1 cellular context compared by ENCODE assay signal in the genomic region with DNA sequence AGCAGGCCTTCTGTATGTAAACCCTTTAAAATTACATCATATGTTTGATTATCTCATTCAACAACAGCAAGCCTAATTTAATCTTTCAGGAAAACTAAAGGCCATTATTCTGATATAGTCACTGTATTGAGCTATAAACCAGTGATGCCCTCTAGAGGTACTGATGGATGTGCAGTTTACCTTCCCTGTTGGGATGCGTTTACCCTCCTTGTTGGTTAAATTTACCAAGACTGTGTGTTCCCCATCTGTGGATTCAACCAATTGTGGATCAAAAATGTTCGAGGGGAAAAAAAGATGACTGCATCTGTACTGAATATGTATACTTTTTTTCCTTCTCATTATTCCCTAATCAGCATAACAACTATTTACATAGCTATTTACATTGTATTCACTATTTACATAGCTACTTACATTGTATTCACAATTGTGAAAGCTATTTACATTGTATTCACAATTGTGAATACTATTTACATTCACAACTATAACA.
TF ChIP-seq lines count a peak whose summit lies in the region.

No MANE protein-coding gene starts in this region.

TF ChIP-seq in HepG2, 621 proteins besides CTCF, POLR2A, EP300 and RAD21 (continued from another document):
- TF ChIP-seq, protein P1, sequence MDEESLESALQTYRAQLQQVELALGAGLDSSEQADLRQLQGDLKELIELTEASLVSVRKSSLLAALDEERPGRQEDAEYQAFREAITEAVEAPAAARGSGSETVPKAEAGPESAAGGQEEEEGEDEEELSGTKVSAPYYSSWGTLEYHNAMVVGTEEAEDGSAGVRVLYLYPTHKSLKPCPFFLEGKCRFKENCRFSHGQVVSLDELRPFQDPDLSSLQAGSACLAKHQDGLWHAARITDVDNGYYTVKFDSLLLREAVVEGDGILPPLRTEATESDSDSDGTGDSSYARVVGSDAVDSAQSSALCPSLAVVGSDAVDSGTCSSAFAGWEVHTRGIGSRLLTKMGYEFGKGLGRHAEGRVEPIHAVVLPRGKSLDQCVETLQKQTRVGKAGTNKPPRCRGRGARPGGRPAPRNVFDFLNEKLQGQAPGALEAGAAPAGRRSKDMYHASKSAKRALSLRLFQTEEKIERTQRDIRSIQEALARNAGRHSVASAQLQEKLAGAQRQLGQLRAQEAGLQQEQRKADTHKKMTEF (CRISPR knock-in tag; IDR thresholded peaks at IDR 0.05) = peak; percentile 22; the same call in 1 of the 2 replicates
- peak in 1 of 2 experiments; percentile 14; a peak in 1 of 4 replicates for TF ChIP-seq NR2F1 (CRISPR knock-in tag; IDR thresholded peaks at IDR 0.05)
- no peak for TF ChIP-seq CREB1 (IDR thresholded peaks at IDR 0.05)
- no peak for TF ChIP-seq CREB1 (CRISPR knock-in tag; IDR thresholded peaks at IDR 0.05)
- no peak for TF ChIP-seq GZF1 (CRISPR knock-in tag; IDR thresholded peaks at IDR 0.05)
- TF ChIP-seq KAT8 (CRISPR knock-in tag; IDR thresholded peaks at IDR 0.05) = 0 out of 2 replicates have a peak, but pooled peaks have one; percentile 21
- TF ChIP-seq DMAP1 (CRISPR knock-in tag; IDR thresholded peaks at IDR 0.05) = no peak
- TF ChIP-seq, protein P2, sequence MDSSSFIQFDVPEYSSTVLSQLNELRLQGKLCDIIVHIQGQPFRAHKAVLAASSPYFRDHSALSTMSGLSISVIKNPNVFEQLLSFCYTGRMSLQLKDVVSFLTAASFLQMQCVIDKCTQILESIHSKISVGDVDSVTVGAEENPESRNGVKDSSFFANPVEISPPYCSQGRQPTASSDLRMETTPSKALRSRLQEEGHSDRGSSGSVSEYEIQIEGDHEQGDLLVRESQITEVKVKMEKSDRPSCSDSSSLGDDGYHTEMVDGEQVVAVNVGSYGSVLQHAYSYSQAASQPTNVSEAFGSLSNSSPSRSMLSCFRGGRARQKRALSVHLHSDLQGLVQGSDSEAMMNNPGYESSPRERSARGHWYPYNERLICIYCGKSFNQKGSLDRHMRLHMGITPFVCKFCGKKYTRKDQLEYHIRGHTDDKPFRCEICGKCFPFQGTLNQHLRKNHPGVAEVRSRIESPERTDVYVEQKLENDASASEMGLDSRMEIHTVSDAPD (CRISPR knock-in tag; IDR thresholded peaks at IDR 0.05) = no peak
- no peak for TF ChIP-seq KLF12 (CRISPR knock-in tag; IDR thresholded peaks at IDR 0.05; ENCODE audit: borderline replicate concordance)
- 0 out of 2 replicates have a peak, but pooled peaks have one; percentile 25 for TF ChIP-seq ZNF264 (CRISPR knock-in tag; IDR thresholded peaks at IDR 0.05)
- peak; percentile 41 for TF ChIP-seq THAP11 (CRISPR knock-in tag; IDR thresholded peaks at IDR 0.05)
- TF ChIP-seq ZFP36L2 (CRISPR knock-in tag; IDR thresholded peaks at IDR 0.05) = no peak
- TF ChIP-seq, protein P3, sequence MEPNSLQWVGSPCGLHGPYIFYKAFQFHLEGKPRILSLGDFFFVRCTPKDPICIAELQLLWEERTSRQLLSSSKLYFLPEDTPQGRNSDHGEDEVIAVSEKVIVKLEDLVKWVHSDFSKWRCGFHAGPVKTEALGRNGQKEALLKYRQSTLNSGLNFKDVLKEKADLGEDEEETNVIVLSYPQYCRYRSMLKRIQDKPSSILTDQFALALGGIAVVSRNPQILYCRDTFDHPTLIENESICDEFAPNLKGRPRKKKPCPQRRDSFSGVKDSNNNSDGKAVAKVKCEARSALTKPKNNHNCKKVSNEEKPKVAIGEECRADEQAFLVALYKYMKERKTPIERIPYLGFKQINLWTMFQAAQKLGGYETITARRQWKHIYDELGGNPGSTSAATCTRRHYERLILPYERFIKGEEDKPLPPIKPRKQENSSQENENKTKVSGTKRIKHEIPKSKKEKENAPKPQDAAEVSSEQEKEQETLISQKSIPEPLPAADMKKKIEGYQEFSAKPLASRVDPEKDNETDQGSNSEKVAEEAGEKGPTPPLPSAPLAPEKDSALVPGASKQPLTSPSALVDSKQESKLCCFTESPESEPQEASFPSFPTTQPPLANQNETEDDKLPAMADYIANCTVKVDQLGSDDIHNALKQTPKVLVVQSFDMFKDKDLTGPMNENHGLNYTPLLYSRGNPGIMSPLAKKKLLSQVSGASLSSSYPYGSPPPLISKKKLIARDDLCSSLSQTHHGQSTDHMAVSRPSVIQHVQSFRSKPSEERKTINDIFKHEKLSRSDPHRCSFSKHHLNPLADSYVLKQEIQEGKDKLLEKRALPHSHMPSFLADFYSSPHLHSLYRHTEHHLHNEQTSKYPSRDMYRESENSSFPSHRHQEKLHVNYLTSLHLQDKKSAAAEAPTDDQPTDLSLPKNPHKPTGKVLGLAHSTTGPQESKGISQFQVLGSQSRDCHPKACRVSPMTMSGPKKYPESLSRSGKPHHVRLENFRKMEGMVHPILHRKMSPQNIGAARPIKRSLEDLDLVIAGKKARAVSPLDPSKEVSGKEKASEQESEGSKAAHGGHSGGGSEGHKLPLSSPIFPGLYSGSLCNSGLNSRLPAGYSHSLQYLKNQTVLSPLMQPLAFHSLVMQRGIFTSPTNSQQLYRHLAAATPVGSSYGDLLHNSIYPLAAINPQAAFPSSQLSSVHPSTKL (CRISPR knock-in tag; IDR thresholded peaks at IDR 0.05) = peak; percentile 66
- TF ChIP-seq, protein P4, sequence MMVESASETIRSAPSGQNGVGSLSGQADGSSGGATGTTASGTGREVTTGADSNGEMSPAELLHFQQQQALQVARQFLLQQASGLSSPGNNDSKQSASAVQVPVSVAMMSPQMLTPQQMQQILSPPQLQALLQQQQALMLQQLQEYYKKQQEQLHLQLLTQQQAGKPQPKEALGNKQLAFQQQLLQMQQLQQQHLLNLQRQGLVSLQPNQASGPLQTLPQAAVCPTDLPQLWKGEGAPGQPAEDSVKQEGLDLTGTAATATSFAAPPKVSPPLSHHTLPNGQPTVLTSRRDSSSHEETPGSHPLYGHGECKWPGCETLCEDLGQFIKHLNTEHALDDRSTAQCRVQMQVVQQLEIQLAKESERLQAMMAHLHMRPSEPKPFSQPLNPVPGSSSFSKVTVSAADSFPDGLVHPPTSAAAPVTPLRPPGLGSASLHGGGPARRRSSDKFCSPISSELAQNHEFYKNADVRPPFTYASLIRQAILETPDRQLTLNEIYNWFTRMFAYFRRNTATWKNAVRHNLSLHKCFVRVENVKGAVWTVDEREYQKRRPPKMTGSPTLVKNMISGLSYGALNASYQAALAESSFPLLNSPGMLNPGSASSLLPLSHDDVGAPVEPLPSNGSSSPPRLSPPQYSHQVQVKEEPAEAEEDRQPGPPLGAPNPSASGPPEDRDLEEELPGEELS (CRISPR knock-in tag; IDR thresholded peaks at IDR 0.05) = peak; percentile 69
- TF ChIP-seq, protein P5, sequence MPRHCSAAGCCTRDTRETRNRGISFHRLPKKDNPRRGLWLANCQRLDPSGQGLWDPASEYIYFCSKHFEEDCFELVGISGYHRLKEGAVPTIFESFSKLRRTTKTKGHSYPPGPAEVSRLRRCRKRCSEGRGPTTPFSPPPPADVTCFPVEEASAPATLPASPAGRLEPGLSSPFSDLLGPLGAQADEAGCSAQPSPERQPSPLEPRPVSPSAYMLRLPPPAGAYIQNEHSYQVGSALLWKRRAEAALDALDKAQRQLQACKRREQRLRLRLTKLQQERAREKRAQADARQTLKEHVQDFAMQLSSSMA (CRISPR knock-in tag; IDR thresholded peaks at IDR 0.05) = no peak
- TF ChIP-seq, protein P6, sequence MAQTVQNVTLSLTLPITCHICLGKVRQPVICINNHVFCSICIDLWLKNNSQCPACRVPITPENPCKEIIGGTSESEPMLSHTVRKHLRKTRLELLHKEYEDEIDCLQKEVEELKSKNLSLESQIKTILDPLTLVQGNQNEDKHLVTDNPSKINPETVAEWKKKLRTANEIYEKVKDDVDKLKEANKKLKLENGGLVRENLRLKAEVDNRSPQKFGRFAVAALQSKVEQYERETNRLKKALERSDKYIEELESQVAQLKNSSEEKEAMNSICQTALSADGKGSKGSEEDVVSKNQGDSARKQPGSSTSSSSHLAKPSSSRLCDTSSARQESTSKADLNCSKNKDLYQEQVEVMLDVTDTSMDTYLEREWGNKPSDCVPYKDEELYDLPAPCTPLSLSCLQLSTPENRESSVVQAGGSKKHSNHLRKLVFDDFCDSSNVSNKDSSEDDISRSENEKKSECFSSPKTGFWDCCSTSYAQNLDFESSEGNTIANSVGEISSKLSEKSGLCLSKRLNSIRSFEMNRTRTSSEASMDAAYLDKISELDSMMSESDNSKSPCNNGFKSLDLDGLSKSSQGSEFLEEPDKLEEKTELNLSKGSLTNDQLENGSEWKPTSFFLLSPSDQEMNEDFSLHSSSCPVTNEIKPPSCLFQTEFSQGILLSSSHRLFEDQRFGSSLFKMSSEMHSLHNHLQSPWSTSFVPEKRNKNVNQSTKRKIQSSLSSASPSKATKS (CRISPR knock-in tag; IDR thresholded peaks at IDR 0.05) = 0 out of 2 replicates have a peak, but pooled peaks have one; percentile 36
- TF ChIP-seq ZSCAN30 (CRISPR knock-in tag; IDR thresholded peaks at IDR 0.05) = no peak
- TF ChIP-seq EHMT2 (IDR thresholded peaks at IDR 0.05; ENCODE audit: borderline replicate concordance, low read depth, low read length) = peak; percentile 9; the same call in 1 of the 2 replicates
- peak; percentile 58; the same call in 1 of the 2 replicates for TF ChIP-seq MBD4 (IDR thresholded peaks at IDR 0.05; ENCODE audit: borderline replicate concordance, low read length)
- TF ChIP-seq CHD4 (IDR thresholded peaks at IDR 0.05; ENCODE audit: borderline replicate concordance, low read length) = peak; percentile 64; the same call in 1 of the 2 replicates
- TF ChIP-seq, protein P7, sequence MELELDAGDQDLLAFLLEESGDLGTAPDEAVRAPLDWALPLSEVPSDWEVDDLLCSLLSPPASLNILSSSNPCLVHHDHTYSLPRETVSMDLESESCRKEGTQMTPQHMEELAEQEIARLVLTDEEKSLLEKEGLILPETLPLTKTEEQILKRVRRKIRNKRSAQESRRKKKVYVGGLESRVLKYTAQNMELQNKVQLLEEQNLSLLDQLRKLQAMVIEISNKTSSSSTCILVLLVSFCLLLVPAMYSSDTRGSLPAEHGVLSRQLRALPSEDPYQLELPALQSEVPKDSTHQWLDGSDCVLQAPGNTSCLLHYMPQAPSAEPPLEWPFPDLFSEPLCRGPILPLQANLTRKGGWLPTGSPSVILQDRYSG (CRISPR knock-in tag; IDR thresholded peaks at IDR 0.05) = no peak
- peak; percentile 90 for TF ChIP-seq FOXA3 (CRISPR knock-in tag; IDR thresholded peaks at IDR 0.05)
- TF ChIP-seq ZNF572 (CRISPR knock-in tag; IDR thresholded peaks at IDR 0.05) = no peak
TF ChIP-seq in HepG2: peak in this region for 56.
